Comparison of ENCODE assay signal across 2 cellular contexts in the genomic region with DNA sequence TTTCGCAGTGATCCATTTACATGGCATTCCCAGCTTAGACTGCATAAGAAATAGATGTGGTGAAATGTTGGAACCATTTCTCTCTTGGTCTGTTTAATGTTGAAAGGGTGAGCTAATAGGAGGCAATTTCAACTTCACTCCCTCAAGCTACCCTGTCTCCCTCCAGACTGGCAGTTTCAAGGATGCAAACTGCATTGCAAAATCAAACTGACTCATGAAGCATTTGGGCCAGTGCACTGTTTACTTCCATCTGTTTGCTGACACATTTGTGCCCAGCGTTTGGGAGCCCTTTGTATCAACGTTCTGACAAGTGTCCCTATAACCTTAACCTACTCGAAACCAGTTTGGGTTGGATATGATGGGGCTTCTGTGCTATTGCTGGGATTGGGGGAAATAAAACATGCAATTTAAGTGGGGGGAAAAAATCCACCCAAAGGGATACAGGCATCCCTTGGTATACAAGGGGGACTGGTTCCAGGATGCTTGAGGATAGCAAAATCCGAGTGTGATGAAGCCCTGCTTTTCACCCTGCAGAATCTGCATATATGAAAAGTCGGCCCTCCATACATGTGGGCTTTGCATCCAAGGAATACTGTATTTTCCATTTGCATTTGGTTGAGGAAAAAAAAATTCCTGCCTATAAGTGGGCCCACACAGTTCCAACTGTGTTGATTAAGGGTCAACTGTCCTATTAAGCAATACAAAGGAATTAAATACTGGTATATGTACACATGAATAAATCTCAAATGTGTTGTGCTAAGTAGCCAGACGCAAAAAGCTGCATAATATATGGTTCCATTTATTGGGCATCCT.
TF ChIP-seq lines count a peak whose summit lies in the region.

No MANE protein-coding gene starts in this region.

TF ChIP-seq in SK-N-SH treated with all-trans-retinoic acid at 6 μM for 48 hours, 23 proteins besides CTCF, POLR2A, EP300 and RAD21 (continued from another document):
- no peak for TF ChIP-seq TSHZ2 (CRISPR knock-in tag; IDR thresholded peaks at IDR 0.05)

TF ChIP-seq in SK-N-SH, 30 proteins besides CTCF, POLR2A, EP300 and RAD21 (continued from another document):
- TF ChIP-seq, protein P1, sequence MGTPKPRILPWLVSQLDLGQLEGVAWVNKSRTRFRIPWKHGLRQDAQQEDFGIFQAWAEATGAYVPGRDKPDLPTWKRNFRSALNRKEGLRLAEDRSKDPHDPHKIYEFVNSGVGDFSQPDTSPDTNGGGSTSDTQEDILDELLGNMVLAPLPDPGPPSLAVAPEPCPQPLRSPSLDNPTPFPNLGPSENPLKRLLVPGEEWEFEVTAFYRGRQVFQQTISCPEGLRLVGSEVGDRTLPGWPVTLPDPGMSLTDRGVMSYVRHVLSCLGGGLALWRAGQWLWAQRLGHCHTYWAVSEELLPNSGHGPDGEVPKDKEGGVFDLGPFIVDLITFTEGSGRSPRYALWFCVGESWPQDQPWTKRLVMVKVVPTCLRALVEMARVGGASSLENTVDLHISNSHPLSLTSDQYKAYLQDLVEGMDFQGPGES (IDR thresholded peaks at IDR 0.05; ENCODE audit: low read depth, low read length): no peak
- TF ChIP-seq FOSL2 (IDR thresholded peaks at IDR 0.05; ENCODE audit: borderline replicate concordance, low read depth) (no peak), RFX5 (IDR thresholded peaks at IDR 0.05; ENCODE audit: low read length) (no peak), EZH2phosphoT487 (IDR thresholded peaks at IDR 0.05; ENCODE audit: borderline replicate concordance, low read depth) (no peak), USF2 (IDR thresholded peaks at IDR 0.05; ENCODE audit: borderline replicate concordance, low read depth, low read length) (no peak), GABPA (IDR thresholded peaks at IDR 0.05; ENCODE audit: low read depth) (no peak), GATA2 (CRISPR knock-in tag; IDR thresholded peaks at IDR 0.05) (no peak), NRF1 (IDR thresholded peaks at IDR 0.05; ENCODE audit: low read depth, low read length) (no peak)
